Comparison of ENCODE assay signal across 1 cellular context in the genomic region with DNA sequence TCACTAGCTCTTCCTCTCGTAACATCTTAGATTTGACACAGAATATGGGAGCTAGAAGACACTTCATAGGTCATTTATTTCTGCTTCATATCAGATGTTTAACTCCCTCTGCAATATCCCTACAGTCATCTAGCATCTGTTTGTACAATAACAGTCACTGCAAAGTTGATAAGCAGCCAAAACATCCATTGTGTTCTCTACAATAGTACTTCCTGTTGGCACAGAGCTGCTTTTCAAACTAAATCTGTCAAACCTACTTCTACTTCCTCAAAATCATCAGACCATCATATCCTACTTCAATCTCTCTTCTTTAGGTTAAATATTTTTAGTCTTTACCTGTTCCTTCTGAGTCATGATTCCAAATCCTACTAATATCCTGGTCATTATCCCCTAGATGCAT.
TF ChIP-seq lines count a peak whose summit lies in the region.

No MANE protein-coding gene starts in this region.

TF ChIP-seq in HepG2, 621 proteins besides CTCF, POLR2A, EP300 and RAD21 (continued from another document):
- no peak for TF ChIP-seq STAG1 (CRISPR knock-in tag; IDR thresholded peaks at IDR 0.05)
- no peak for TF ChIP-seq KDM2A (CRISPR knock-in tag; IDR thresholded peaks at IDR 0.05; ENCODE audit: borderline replicate concordance, low read depth)
- TF ChIP-seq, protein P1, sequence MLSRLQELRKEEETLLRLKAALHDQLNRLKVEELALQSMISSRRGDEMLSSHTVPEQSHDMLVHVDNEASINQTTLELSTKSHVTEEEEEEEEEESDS (CRISPR knock-in tag; IDR thresholded peaks at IDR 0.05; ENCODE audit: borderline replicate concordance), result no peak
- no peak for TF ChIP-seq ZNF703 (CRISPR knock-in tag; IDR thresholded peaks at IDR 0.05; ENCODE audit: borderline replicate concordance)
- TF ChIP-seq HOXA3 (CRISPR knock-in tag; IDR thresholded peaks at IDR 0.05), result no peak
- no peak for TF ChIP-seq PRPF4 (IDR thresholded peaks at IDR 0.05; ENCODE audit: low read depth, low read length, poor library complexity, severe bottlenecking)
TF ChIP-seq in HepG2: peak in this region for 0.
